In genomic region chr2:66080136-66080535, GRCh38 we compare ENCODE assay signal across 37 cellular contexts.
DNase-seq lines count a peak whose midpoint lies in the region; ATAC-seq and TF ChIP-seq lines count a peak whose summit lies in the region.
"Had no signal": no experiment of that assay in that cellular context is flagged by ENCODE, and none has a peak within 500 bp of the region (broad histone marks: within the 10 kb centered on the region; RNA-seq: fewer than 3 reads in every experiment).

No MANE protein-coding gene starts in this region.

- no peaks in the 10 kb centered on the region for H3K9me3 ChIP-seq in MM.1S (replicated peaks; ENCODE audit: insufficient read depth, low read length)
- H3K9me3 ChIP-seq in neural progenitor cell (ENCODE audit: low read depth): no peaks in the 10 kb centered on the region
- H3K9me3 ChIP-seq: colonic mucosa, MG63, pancreas, upper lobe of left lung had no signal

- ATAC-seq in HG03045 (IDR thresholded peaks at IDR 0.05; ENCODE audit: unreplicated experiment) (no peak), GM19351 (IDR thresholded peaks at IDR 0.05; ENCODE audit: unreplicated experiment) (no peak)
- ATAC-seq: activated CD8-positive, alpha-beta memory T cell treated with anti-CD3 and anti-CD28 coated beads, Interleukin-2, amount 10 ng/mL, durations not matched to agents 7 days and 5 days; activated naive CD8-positive, alpha-beta T cell treated with anti-CD3 and anti-CD28 coated beads, Interleukin-2, amount 50 U/mL, for 24 hours; activated T-cell treated with anti-CD3 and anti-CD28 coated beads, Interleukin-2, amount 50 U/mL, for 72 hours; GM12878; left colon; pancreas had no signal

- H3K4me2 ChIP-seq in MM.1S (ENCODE audit: low read depth, low read length): no peak overlapping the region
- no peak overlapping the region for H3K4me2 ChIP-seq in neural progenitor cell

- no peak overlapping the region for H3K4me3 Mint-ChIP-seq in neural progenitor cell
- H3K4me3 Mint-ChIP-seq: activated CD8-positive, alpha-beta memory T cell treated with anti-CD3 and anti-CD28 coated beads, Interleukin-2, amount 10 ng/mL, durations not matched to agents 7 days and 5 days; activated naive CD8-positive, alpha-beta T cell treated with anti-CD3 and anti-CD28 coated beads, Interleukin-2, amount 50 U/mL, for 24 hours; activated T-cell treated with anti-CD3 and anti-CD28 coated beads, Interleukin-2, amount 50 U/mL, for 72 hours; CD14-positive monocyte; immature natural killer cell; nephron; T-helper 1 cell treated with Interleukin-12 subunit alpha and Interleukin-12 subunit beta and Interleukin-4 antibody, amounts not matched to agents 30 μg/mL and 1 μg/mL, for 36 hours had no signal

- H3K4me1 ChIP-seq in MM.1S (ENCODE audit: low read length): no peaks in the 10 kb centered on the region
- peaks cover 13% of the 10 kb centered on the region for H3K4me1 ChIP-seq in neural progenitor cell
- H3K4me1 ChIP-seq: colonic mucosa, pancreas, upper lobe of left lung had no signal

- H3K79me2 ChIP-seq in MM.1S (ENCODE audit: low read length): no peaks in the 10 kb centered on the region
- H3K79me2 ChIP-seq in neural progenitor cell (ENCODE audit: low read depth): no peaks in the 10 kb centered on the region

- H3K36me3 Mint-ChIP-seq in neural progenitor cell: no peaks in the 10 kb centered on the region
- H3K36me3 Mint-ChIP-seq: activated CD8-positive, alpha-beta memory T cell treated with anti-CD3 and anti-CD28 coated beads, Interleukin-2, amount 10 ng/mL, durations not matched to agents 7 days and 5 days; CD14-positive monocyte; immature natural killer cell had no signal

- H3K27me3 ChIP-seq in MM.1S (replicated peaks; ENCODE audit: insufficient read depth, low read length) (no peaks in the 10 kb centered on the region), neural progenitor cell (no peaks in the 10 kb centered on the region)
- H3K27me3 ChIP-seq: colonic mucosa, pancreas, upper lobe of left lung had no signal

- H3K9ac ChIP-seq in MM.1S (ENCODE audit: low read length): no peak overlapping the region
- H3K9ac ChIP-seq in neural progenitor cell: no peak overlapping the region

- H2AFZ ChIP-seq in MM.1S (ENCODE audit: low read length) (no peak overlapping the region), neural progenitor cell (replicated peaks) (peak overlapping the region; percentile 42)

- no peaks in the 10 kb centered on the region for H3K9me3 Mint-ChIP-seq in neural progenitor cell
- H3K9me3 Mint-ChIP-seq: activated T-cell treated with anti-CD3 and anti-CD28 coated beads, Interleukin-2, amount 50 U/mL, for 72 hours; T-helper 1 cell treated with Interleukin-12 subunit alpha and Interleukin-12 subunit beta and Interleukin-4 antibody, amounts not matched to agents 30 μg/mL and 1 μg/mL, for 36 hours had no signal

- H3K36me3 ChIP-seq in MM.1S (replicated peaks; ENCODE audit: insufficient read depth, low read length) (no peaks in the 10 kb centered on the region), neural progenitor cell (no peaks in the 10 kb centered on the region)
- H3K36me3 ChIP-seq: colonic mucosa, MG63, pancreas, upper lobe of left lung had no signal

- peaks cover 12% of the 10 kb centered on the region for H3K27me3 Mint-ChIP-seq in neural progenitor cell (ENCODE audit: insufficient read depth, low read depth)
- H3K27me3 Mint-ChIP-seq: activated CD8-positive, alpha-beta memory T cell treated with anti-CD3 and anti-CD28 coated beads, Interleukin-2, amount 10 ng/mL, durations not matched to agents 7 days and 5 days had no signal

- no peak overlapping the region for H3K27ac ChIP-seq in MM.1S (ENCODE audit: low read length)
- no peak overlapping the region for H3K27ac ChIP-seq in neural progenitor cell
- H3K27ac ChIP-seq: 22Rv1, colonic mucosa, pancreas, RWPE1, upper lobe of left lung had no signal

- no peaks in the 10 kb centered on the region for H3F3A ChIP-seq in MM.1S (ENCODE audit: insufficient read depth, low read length)
- H3F3A ChIP-seq in neural progenitor cell (ENCODE audit: low read depth): no peaks in the 10 kb centered on the region

- H4K20me1 ChIP-seq in MM.1S (ENCODE audit: insufficient read depth, low read length): no peaks in the 10 kb centered on the region
- no peaks in the 10 kb centered on the region for H4K20me1 ChIP-seq in neural progenitor cell (ENCODE audit: low read depth)

- no peak overlapping the region for H3K27ac Mint-ChIP-seq in neural progenitor cell
- H3K27ac Mint-ChIP-seq: activated CD8-positive, alpha-beta memory T cell treated with anti-CD3 and anti-CD28 coated beads, Interleukin-2, amount 10 ng/mL, durations not matched to agents 7 days and 5 days; activated naive CD8-positive, alpha-beta T cell treated with anti-CD3 and anti-CD28 coated beads, Interleukin-2, amount 50 U/mL, for 24 hours; activated T-cell treated with anti-CD3 and anti-CD28 coated beads, Interleukin-2, amount 50 U/mL, for 72 hours; immature natural killer cell; nephron; T-helper 1 cell treated with Interleukin-12 subunit alpha and Interleukin-12 subunit beta and Interleukin-4 antibody, amounts not matched to agents 30 μg/mL and 1 μg/mL, for 36 hours had no signal

- H3K9me2 ChIP-seq in MM.1S (replicated peaks; ENCODE audit: insufficient read depth, low read length): no peaks in the 10 kb centered on the region

- DNase-seq in DMS 273 (lab: John Stamatoyannopoulos, UW; ENCODE audit: unreplicated experiment) (peak; percentile 13), DMS 273 treated with DMSO at 0.1 percent for 48 hours (lab: John Stamatoyannopoulos, UW) (no peak), MM.1S (peak; percentile 26), NCI-H69 (lab: John Stamatoyannopoulos, UW) (peak; percentile 89), neural progenitor cell (ENCODE audit: low spot score) (no peak)
- no peak for DNase-seq in activated CD4-positive, alpha-beta T cell treated with anti-CD3 and anti-CD28 coated beads for 1 hour
- DNase-seq: activated CD4-positive, alpha-beta T cell treated with anti-CD3 and anti-CD28 coated beads, Interleukin-2, amount 50 U/mL, for 4 hours; activated CD4-positive, CD25-positive, alpha-beta regulatory T cell; activated CD8-positive, alpha-beta memory T cell treated with anti-CD3 and anti-CD28 coated beads, Interleukin-2, amount 10 ng/mL, durations not matched to agents 7 days and 5 days; activated naive CD4-positive, alpha-beta T cell; activated naive CD8-positive, alpha-beta T cell treated with anti-CD3 and anti-CD28 coated beads, Interleukin-2, amount 50 U/mL, for 24 hours; activated T-cell treated with anti-CD3 and anti-CD28 coated beads, Interleukin-2, amount 50 U/mL, for 72 hours; colonic mucosa; effector CD8-positive, alpha-beta T cell; EL; GOT3; hypothalamus; immature natural killer cell; KG1; left colon; MG63; NCI-H1105 treated with DMSO at 0.1 percent for 48 hours; NCI-H2171 treated with DMSO at 0.1 percent for 48 hours; NCI-H526 treated with DMSO at 0.1 percent for 48 hours; pancreas; retina; small intestine; stimulated activated naive CD4-positive, alpha-beta T cell; upper lobe of left lung had no signal

- H3K4me3 ChIP-seq in MM.1S (ENCODE audit: low read length): no peak overlapping the region
- no peak overlapping the region for H3K4me3 ChIP-seq in neural progenitor cell
- H3K4me3 ChIP-seq: colonic mucosa, GM12878, MG63, pancreas, upper lobe of left lung had no signal

- TF ChIP-seq CTCF in MM.1S (IDR thresholded peaks at IDR 0.05; ENCODE audit: low read length) (no peak), neural progenitor cell (IDR thresholded peaks at IDR 0.05) (no peak)

- peaks cover 28% of the 10 kb centered on the region for H3K4me1 Mint-ChIP-seq in neural progenitor cell
- H3K4me1 Mint-ChIP-seq: activated CD8-positive, alpha-beta memory T cell treated with anti-CD3 and anti-CD28 coated beads, Interleukin-2, amount 10 ng/mL, durations not matched to agents 7 days and 5 days; activated naive CD8-positive, alpha-beta T cell treated with anti-CD3 and anti-CD28 coated beads, Interleukin-2, amount 50 U/mL, for 24 hours; CD14-positive monocyte; immature natural killer cell had no signal

Comparison
In these comparisons a context has a peak if more than half of its experiments do, and no peak if none do; other contexts are left out.
1. DNase-seq: peak in DMS 273 (single experiment), MM.1S (single experiment) and NCI-H69 (single experiment); none in DMS 273 treated with DMSO at 0.1 percent for 48 hours (single experiment), neural progenitor cell (single experiment) and activated CD4-positive, alpha-beta T cell treated with anti-CD3 and anti-CD28 coated beads for 1 hour (single experiment).